In the genomic region with DNA sequence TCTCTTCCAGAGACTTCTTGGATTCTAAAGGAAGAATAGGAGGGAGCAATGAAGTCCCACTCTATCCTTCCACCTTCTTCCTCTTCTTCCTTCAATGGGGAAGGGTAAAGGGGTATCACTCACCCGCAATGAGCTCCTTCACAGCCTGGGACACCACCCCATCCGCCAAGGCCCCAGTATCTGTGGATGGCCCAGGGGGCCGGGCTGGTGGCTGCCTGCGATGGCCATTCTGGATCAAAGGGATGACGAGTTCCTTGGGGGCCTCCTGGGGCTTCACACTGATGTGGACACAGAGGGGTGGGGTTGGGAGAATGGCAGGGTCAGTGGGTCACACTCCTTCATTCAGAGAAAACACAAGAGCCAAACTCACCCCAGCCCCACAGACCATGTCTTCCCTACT, we compare ENCODE assay signal across 9 cellular contexts. TPM values are rescaled to one million over a fixed set of nuclear protein-coding genes. Genes with fewer than 3 reads are reported as not detected.
A peak's percentile ranks its signal among the peaks of the same experiment; 100 is the strongest.
DNase-seq lines count a peak whose midpoint lies in the region; ATAC-seq and TF ChIP-seq lines count a peak whose summit lies in the region.
"Had no signal": no experiment of that assay in that cellular context is flagged by ENCODE, and none has a peak within 500 bp of the region (broad histone marks: within the 10 kb centered on the region; RNA-seq: fewer than 3 reads in every experiment).

No MANE protein-coding gene starts in this region.

- peak overlapping the region in 4 of 21 experiments; percentile 71 to 83 (median 78) for H3K27ac ChIP-seq in skin epidermis

- H3K9me3 Mint-ChIP-seq in T-cell: no peaks in the 10 kb centered on the region

- H3K36me3 ChIP-seq in H7 (replicated peaks; ENCODE audit: control insufficient read depth, insufficient read depth, low read length): peaks cover 6% of the 10 kb centered on the region

- ATAC-seq in T-cell (replicated peaks in 1 of 4): no peak

- no peak for DNase-seq in H7
- no peak for DNase-seq in T-cell
- no peak for DNase-seq in fibroblast of villous mesenchyme (ENCODE audit: low read depth)
- no peak for DNase-seq in inferior parietal cortex (ENCODE audit: extremely low spot score)
- no peak for DNase-seq in NCI-H187 (lab: John Stamatoyannopoulos, UW)
- DNase-seq in dedifferentiated amniotic fluid mesenchymal stem cell (ENCODE audit: extremely low spot score): no peak
- DNase-seq: activated CD8-positive, alpha-beta memory T cell treated with anti-CD3 and anti-CD28 coated beads, Interleukin-2, amount 50 U/mL, for 4 hours; NCI-H146 had no signal

- H3K27me3 Mint-ChIP-seq in T-cell: peaks cover 0 to 6% of the 10 kb centered on the region in 2 donors

- no peak for TF ChIP-seq CTCF in fibroblast of villous mesenchyme (IDR thresholded peaks at IDR 0.05; ENCODE audit: insufficient read depth, low read depth, low read length)

- H3K36me3 Mint-ChIP-seq in T-cell: peaks cover 19% of the 10 kb centered on the region

- H3K4me3 ChIP-seq in H7 (ENCODE audit: insufficient read depth, low read depth, low read length) (peak overlapping the region; percentile 69; the same call in 1 of the 2 replicates), fibroblast of villous mesenchyme (ENCODE audit: low read depth, low read length) (peak overlapping the region; percentile 86), skin epidermis (peak overlapping the region in 6 of 7 experiments; percentile 53 to 70 (median 66))

- peaks cover 24 to 33% (median 29%) of the 10 kb centered on the region in 3 donors for H3K4me1 Mint-ChIP-seq in T-cell

- no peaks in the 10 kb centered on the region for H3K27me3 ChIP-seq in H7 (ENCODE audit: control insufficient read depth, insufficient read depth, low read length)

- POLR2A ChIA-PET in T-cell (lab: Charles Lee): no interaction called here

- CTCF ChIA-PET in T-cell (lab: Charles Lee): no interaction called here

- H3K4me3 Mint-ChIP-seq in T-cell: peak overlapping the region; percentile 97 to 99 (median 98)

- H3K27ac Mint-ChIP-seq in T-cell: peak overlapping the region in 1 of 2 donors; percentile 0

RNA-seq across cellular contexts. Expression of gene GPKOW, which starts 1.0 kb away (rescaled TPM):
- 24.4 and 31.4 TPM in 2 replicates for total RNA-seq in H7 (2014; rRNA removed; shearing (Covaris generic))
- total RNA-seq in T-cell (10 to 100 TPM; 16.5 to 25.9 (median 23.1) TPM), fibroblast of villous mesenchyme (13.0 and 15.5 TPM in 2 replicates)

RNA-seq across cellular contexts. Expression of gene MAGIX, which starts 40.1 kb away (rescaled TPM):
- total RNA-seq in H7 (2014; rRNA removed; shearing (Covaris generic)): 0.21 and 1.00 TPM in 2 replicates
- total RNA-seq in T-cell: 1 to 10 TPM in 3 of 5 donors, under 1 TPM in 2; 0.56 to 1.9 (median 1.6) TPM
- total RNA-seq in fibroblast of villous mesenchyme: 1.9 and 2.2 TPM in 2 replicates

RNA-seq across cellular contexts. Expression of gene WDR45, which starts 42.8 kb away (rescaled TPM):
- 28.5 and 33.6 TPM in 2 replicates for total RNA-seq in H7 (2014; rRNA removed; shearing (Covaris generic))
- total RNA-seq in T-cell (100 to 1,000 TPM in 3 of 5 donors, 10 to 100 TPM in 2; 66.2 to 134 (median 112) TPM), fibroblast of villous mesenchyme (46.6 and 56.0 TPM in 2 replicates)

RNA-seq across cellular contexts. Expression of gene PRAF2, which starts 48.7 kb away (rescaled TPM):
- total RNA-seq in H7 (2014; rRNA removed; shearing (Covaris generic)): 6.3 and 6.7 TPM in 2 replicates
- total RNA-seq in T-cell (10 to 100 TPM; 17.5 to 34.5 (median 34.0) TPM), fibroblast of villous mesenchyme (12.6 and 15.1 TPM in 2 replicates)

RNA-seq across cellular contexts. Expression of gene PLP2, which starts 49.2 kb away (rescaled TPM):
- total RNA-seq in H7 (2014; rRNA removed; shearing (Covaris generic)): 1.1 and 1.5 TPM in 2 replicates
- total RNA-seq in T-cell (100 to 1,000 TPM in 4 of 5 donors, 10 to 100 TPM in 1; 85.2 to 241 (median 207) TPM), fibroblast of villous mesenchyme (19.0 and 29.6 TPM in 2 replicates)
